Comparison of ENCODE assay signal across 17 cellular contexts in genomic region chr2:222833410-222833809, GRCh38.
"Had no signal": no experiment of that assay in that cellular context is flagged by ENCODE, and none has a peak within 500 bp of the region (broad histone marks: within the 10 kb centered on the region; RNA-seq: fewer than 3 reads in every experiment).

No MANE protein-coding gene starts in this region.

- H3K4me3 ChIP-seq: esophagus squamous epithelium, gastroesophageal sphincter, left lung, lower lobe of right lung, neural progenitor cell, ovary, right atrium auricular region, stomach had no signal

- H3K4me2 ChIP-seq: neural progenitor cell had no signal

- DNase-seq: dermis blood vessel endothelial cell; esophagus squamous epithelium; foreskin fibroblast; glutamatergic neuron; immature natural killer cell; left lung; lower lobe of right lung; midbrain; nucleus accumbens; ovary; small intestine; stimulated activated CD4-positive, alpha-beta T cell treated with anti-CD3 and anti-CD28 coated beads, Interleukin-12 subunit alpha, Interleukin-12 subunit beta, amount 100 ng/mL, for 4 hours; stimulated activated naive CD4-positive, alpha-beta T cell; stomach had no signal

- H3K36me3 ChIP-seq: esophagus squamous epithelium, gastroesophageal sphincter, left lung, lower lobe of right lung, neural progenitor cell, ovary, right atrium auricular region, stomach had no signal

- H3K4me1 ChIP-seq: gastroesophageal sphincter, left lung, lower lobe of right lung, neural progenitor cell, right atrium auricular region had no signal

- H3K27ac ChIP-seq: esophagus squamous epithelium, gastroesophageal sphincter, left lung, lower lobe of right lung, neural progenitor cell, ovary, right atrium auricular region, stomach had no signal

- H3K9ac ChIP-seq: neural progenitor cell had no signal

- H3K27me3 ChIP-seq: esophagus squamous epithelium, gastroesophageal sphincter, left lung, neural progenitor cell, ovary, right atrium auricular region, stomach had no signal
